In genomic region chr10:30542001-30542861, GRCh38 we compare ENCODE assay signal across 1 cellular context.
TF ChIP-seq lines count a peak whose summit lies in the region.

No MANE protein-coding gene starts in this region.

TF ChIP-seq in HepG2, 621 proteins besides CTCF, POLR2A, EP300 and RAD21 (continued from another document and continues in another):
- TF ChIP-seq TFDP2 (CRISPR knock-in tag; IDR thresholded peaks at IDR 0.05) (peak; percentile 46), ZNF609 (CRISPR knock-in tag; IDR thresholded peaks at IDR 0.05; ENCODE audit: borderline replicate concordance) (peak; percentile 99), PHF8 (CRISPR knock-in tag; IDR thresholded peaks at IDR 0.05) (no peak), ZBTB49 (CRISPR knock-in tag; IDR thresholded peaks at IDR 0.05; ENCODE audit: borderline replicate concordance) (no peak), HNRNPL (IDR thresholded peaks at IDR 0.05; ENCODE audit: low read depth, low read length) (no peak), FOXJ3 (CRISPR knock-in tag; IDR thresholded peaks at IDR 0.05; ENCODE audit: borderline replicate concordance) (peak; percentile 99), CENPT (CRISPR knock-in tag; IDR thresholded peaks at IDR 0.05; ENCODE audit: low read depth) (no peak), SP2 (CRISPR knock-in tag; IDR thresholded peaks at IDR 0.05) (no peak), KDM2A (CRISPR knock-in tag; IDR thresholded peaks at IDR 0.05; ENCODE audit: borderline replicate concordance, low read depth) (peak; percentile 32; the same call in 1 of the 2 replicates), POGZ (CRISPR knock-in tag; IDR thresholded peaks at IDR 0.05) (peak; percentile 47), MNT (IDR thresholded peaks at IDR 0.05) (peak; percentile 65), SKIL (CRISPR knock-in tag; IDR thresholded peaks at IDR 0.05; ENCODE audit: borderline replicate concordance) (peak; percentile 96), ZNF510 (CRISPR knock-in tag; IDR thresholded peaks at IDR 0.05; ENCODE audit: low read depth) (no peak), ZNF572 (CRISPR knock-in tag; IDR thresholded peaks at IDR 0.05) (no peak), ZNF414 (CRISPR knock-in tag; IDR thresholded peaks at IDR 0.05) (peak; percentile 58), RXRB (CRISPR knock-in tag; IDR thresholded peaks at IDR 0.05; ENCODE audit: borderline replicate concordance) (peak; percentile 97), ZNF580 (CRISPR knock-in tag; IDR thresholded peaks at IDR 0.05; ENCODE audit: borderline replicate concordance, low read depth) (no peak; the same call in 1 of the 2 replicates), ZNF180 (CRISPR knock-in tag; IDR thresholded peaks at IDR 0.05; ENCODE audit: borderline replicate concordance, low read depth) (no peak), DNMT1 (CRISPR knock-in tag; IDR thresholded peaks at IDR 0.05) (no peak), ZNF329 (CRISPR knock-in tag; IDR thresholded peaks at IDR 0.05; ENCODE audit: low read depth) (0 out of 2 replicates have a peak, but pooled peaks have one; percentile 56), RFXANK (CRISPR knock-in tag; IDR thresholded peaks at IDR 0.05) (no peak), SNAPC2 (CRISPR knock-in tag; IDR thresholded peaks at IDR 0.05) (peak; percentile 74; the same call in 1 of the 2 replicates), KMT2B (CRISPR knock-in tag; IDR thresholded peaks at IDR 0.05) (peak; percentile 46), ZHX2 (IDR thresholded peaks at IDR 0.05; ENCODE audit: low read depth) (no peak; the same call in 1 of the 2 replicates), ZHX2 (CRISPR knock-in tag; IDR thresholded peaks at IDR 0.05; ENCODE audit: borderline replicate concordance) (no peak), ZNF124 (CRISPR knock-in tag; IDR thresholded peaks at IDR 0.05) (no peak), ADNP (CRISPR knock-in tag; IDR thresholded peaks at IDR 0.05) (no peak), ZNF576 (CRISPR knock-in tag; IDR thresholded peaks at IDR 0.05) (no peak), NPAS2 (CRISPR knock-in tag; IDR thresholded peaks at IDR 0.05; ENCODE audit: borderline replicate concordance) (no peak), TEF (CRISPR knock-in tag; IDR thresholded peaks at IDR 0.05) (no peak; the same call in 1 of the 2 replicates), DDIT3 (CRISPR knock-in tag; IDR thresholded peaks at IDR 0.05) (no peak; the same call in 1 of the 2 replicates), PHB2 (IDR thresholded peaks at IDR 0.05; ENCODE audit: partially characterized antibody) (no peak), ZNF253 (CRISPR knock-in tag; IDR thresholded peaks at IDR 0.05; ENCODE audit: borderline replicate concordance) (no peak), ZNF605 (CRISPR knock-in tag; IDR thresholded peaks at IDR 0.05) (peak; percentile 70), SMARCC2 (IDR thresholded peaks at IDR 0.05) (no peak), ZNF75D (CRISPR knock-in tag; IDR thresholded peaks at IDR 0.05; ENCODE audit: borderline replicate concordance) (no peak), IKZF1 (IDR thresholded peaks at IDR 0.05) (no peak), SATB2 (CRISPR knock-in tag; IDR thresholded peaks at IDR 0.05) (no peak), HDAC2 (CRISPR knock-in tag; IDR thresholded peaks at IDR 0.05) (peak; percentile 93), GTF2F1 (IDR thresholded peaks at IDR 0.05; ENCODE audit: low read length) (no peak)
